Comparison of ENCODE assay signal across 8 cellular contexts in the genomic region with DNA sequence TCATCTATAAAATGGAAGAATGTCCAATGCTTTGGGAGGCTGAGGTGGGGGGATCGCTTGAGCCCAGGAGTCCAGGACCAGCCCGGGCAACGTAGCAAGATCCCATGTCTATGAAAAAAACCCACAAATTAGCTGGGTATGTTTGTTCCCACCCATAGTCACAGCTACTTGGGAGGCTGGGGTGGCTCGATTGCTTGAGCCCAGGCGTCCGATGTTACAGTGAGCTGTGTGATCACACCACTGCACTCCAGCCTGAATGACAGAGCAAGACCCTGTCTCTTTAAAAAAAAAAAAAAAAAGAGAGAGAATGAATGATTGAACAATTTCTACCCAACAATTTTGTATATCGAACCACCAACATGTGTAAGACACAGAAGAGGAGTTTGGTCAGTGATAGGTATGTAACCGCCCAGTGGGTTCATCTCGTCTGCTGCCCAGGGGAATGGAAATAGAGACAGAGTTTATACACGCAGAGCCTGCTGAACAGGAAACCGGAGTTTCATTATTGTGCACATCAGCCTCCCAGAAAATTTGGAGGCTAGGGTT. TPM values are rescaled to one million over a fixed set of nuclear protein-coding genes. Genes with fewer than 3 reads are reported as not detected.
DNase-seq lines count a peak whose midpoint lies in the region; ATAC-seq and TF ChIP-seq lines count a peak whose summit lies in the region.

No MANE protein-coding gene starts in this region.

- in situ Hi-C loops in gastrocnemius medialis (cut with MboI; ENCODE audit: low sequenced_read_pairs in 4 of 4) = no loop called here

- ATAC-seq in RWPE2 (ENCODE audit: low read depth) (no peak), foreskin keratinocyte (no peak), gastrocnemius medialis (peak in 1 of 2 donors; percentile 10), HG02759 (IDR thresholded peaks at IDR 0.05; ENCODE audit: unreplicated experiment) (no peak)

- TF ChIP-seq CTCF in GM12864 (IDR thresholded peaks at IDR 0.05; ENCODE audit: low read depth, low read length, missing control alignments) (no peak), RWPE2 (IDR thresholded peaks at IDR 0.05; ENCODE audit: poor library complexity, severe bottlenecking) (no peak), foreskin keratinocyte (conservative IDR thresholded peaks at IDR 0.05) (no peak), gastrocnemius medialis (IDR thresholded peaks at IDR 0.05 in 4 of 5, conservative IDR thresholded peaks at IDR 0.05 in 1 of 5) (no peak)

- H3K9me3 ChIP-seq in RWPE2 (ENCODE audit: severe bottlenecking) = peaks cover 5% of the 10 kb centered on the region
- no peaks in the 10 kb centered on the region for H3K9me3 ChIP-seq in gastrocnemius medialis

- H3K4me1 ChIP-seq in RWPE2 (ENCODE audit: insufficient read depth, poor library complexity, severe bottlenecking) = peaks cover 19% of the 10 kb centered on the region
- peaks cover 12% of the 10 kb centered on the region for H3K4me1 ChIP-seq in foreskin keratinocyte
- no peaks in the 10 kb centered on the region for H3K4me1 ChIP-seq in gastrocnemius medialis

- H3K4me3 ChIP-seq in GM12864 (ENCODE audit: low read depth, low read length) (peak overlapping the region; percentile 23; the same call in 1 of the 2 replicates), RWPE2 (ENCODE audit: severe bottlenecking) (no peak overlapping the region), gastrocnemius medialis (peak overlapping the region in 2 of 4 donors; percentile 31 to 34)

- H3K36me3 ChIP-seq in RWPE2 (ENCODE audit: low read depth) = no peaks in the 10 kb centered on the region
- no peaks in the 10 kb centered on the region for H3K36me3 ChIP-seq in gastrocnemius medialis

- no peak for TF ChIP-seq POLR2A in gastrocnemius medialis (IDR thresholded peaks at IDR 0.05)

- intact Hi-C loops in gastrocnemius medialis (cut with DNase I; ENCODE audit: low total_unique reads) = no loop called here

- DNase-seq in GM12864 (ENCODE audit: low read depth) (no peak), RWPE2 (ENCODE audit: low spot score) (no peak), foreskin keratinocyte (no peak), gastrocnemius medialis (no peak), dedifferentiated amniotic fluid mesenchymal stem cell (ENCODE audit: extremely low spot score) (no peak)
- no peak for DNase-seq in central memory CD4-positive, alpha-beta T cell
- DNase-seq in effector CD4-positive, alpha-beta T cell = no peak

- H3K27me3 ChIP-seq in RWPE2 (ENCODE audit: insufficient read depth, poor library complexity, severe bottlenecking) (no peaks in the 10 kb centered on the region), foreskin keratinocyte (no peaks in the 10 kb centered on the region), gastrocnemius medialis (no peaks in the 10 kb centered on the region)

- H3K27ac ChIP-seq in RWPE2 (ENCODE audit: poor library complexity, severe bottlenecking) (peak overlapping the region; percentile 70), foreskin keratinocyte (peak overlapping the region; percentile 95), gastrocnemius medialis (peak overlapping the region; percentile 49 to 72 (median 61))

RNA-seq across cellular contexts. Expression of a gene that starts 26.2 kb away (rescaled TPM):
- total RNA-seq in foreskin keratinocyte (86.8 and 90.9 TPM in 2 replicates), gastrocnemius medialis (100 to 1,000 TPM in 1 of 4 donors, 10 to 100 TPM in 3; 54.4 to 108 (median 88.0) TPM)
- 54.3 and 61.3 TPM in 2 replicates for polyA plus RNA-seq in foreskin keratinocyte

RNA-seq across cellular contexts. Expression of a gene that starts 36.8 kb away (rescaled TPM):
- total RNA-seq in foreskin keratinocyte = 10.2 and 14.2 TPM in 2 replicates
- 6.2 and 10.7 TPM in 2 replicates for polyA plus RNA-seq in foreskin keratinocyte
- 1,000 to 10,000 TPM in 1 of 4 donors, 100 to 1,000 TPM in 3; 345 to 1,004 (median 793) TPM for total RNA-seq in gastrocnemius medialis

Comparison
In these comparisons a context has a peak if more than half of its experiments do, and no peak if none do; other contexts are left out.
1. RNA of a gene that starts 36.8 kb away (total RNA-seq): 345 to 1,004 TPM in gastrocnemius medialis; 10.2 to 14.2 TPM in foreskin keratinocyte; every median in the first group is over 10 times any median in the second.
2. Peak in every context shown above with its lines, with median percentiles within 50 percentile points of each other: H3K27ac ChIP-seq.